Comparison of ENCODE assay signal across 1 cellular context in genomic region chr1:59285691-59286090, GRCh38.
TF ChIP-seq lines count a peak whose summit lies in the region.

No MANE protein-coding gene starts in this region.

TF ChIP-seq in HepG2, 621 proteins besides CTCF, POLR2A, EP300 and RAD21 (continued from another document):
- TF ChIP-seq ZNF687 (CRISPR knock-in tag; IDR thresholded peaks at IDR 0.05), result no peak
- no peak for TF ChIP-seq SMAD9 (CRISPR knock-in tag; IDR thresholded peaks at IDR 0.05)
